In genomic region chr6:57182017-57182432, GRCh38 we compare ENCODE assay signal across 1 cellular context.
TF ChIP-seq lines count a peak whose summit lies in the region.

No MANE protein-coding gene starts in this region.

TF ChIP-seq in K562, 482 proteins besides CTCF, POLR2A, EP300 and RAD21 (continued from another document):
- TF ChIP-seq THRB (CRISPR knock-in tag; conservative IDR thresholded peaks at IDR 0.05) (no peak), ZNF644 (tag; IDR thresholded peaks at IDR 0.05; ENCODE audit: low read depth) (no peak), CBFA2T3 (IDR thresholded peaks at IDR 0.05) (peak; percentile 70), HCFC1 (IDR thresholded peaks at IDR 0.05; ENCODE audit: low read depth, low read length) (no peak), THRA (IDR thresholded peaks at IDR 0.05) (no peak), ZNF398 (CRISPR knock-in tag; IDR thresholded peaks at IDR 0.05) (no peak), CREBBP (IDR thresholded peaks at IDR 0.05; ENCODE audit: low read depth, low read length) (no peak), TCF3 (CRISPR knock-in tag; IDR thresholded peaks at IDR 0.05) (peak; percentile 50; the same call in 1 of the 2 replicates), RFX1 (IDR thresholded peaks at IDR 0.05) (no peak)
TF ChIP-seq in K562: peak in this region for 5.
